8 cellular contexts compared by ENCODE assay signal in the genomic region with DNA sequence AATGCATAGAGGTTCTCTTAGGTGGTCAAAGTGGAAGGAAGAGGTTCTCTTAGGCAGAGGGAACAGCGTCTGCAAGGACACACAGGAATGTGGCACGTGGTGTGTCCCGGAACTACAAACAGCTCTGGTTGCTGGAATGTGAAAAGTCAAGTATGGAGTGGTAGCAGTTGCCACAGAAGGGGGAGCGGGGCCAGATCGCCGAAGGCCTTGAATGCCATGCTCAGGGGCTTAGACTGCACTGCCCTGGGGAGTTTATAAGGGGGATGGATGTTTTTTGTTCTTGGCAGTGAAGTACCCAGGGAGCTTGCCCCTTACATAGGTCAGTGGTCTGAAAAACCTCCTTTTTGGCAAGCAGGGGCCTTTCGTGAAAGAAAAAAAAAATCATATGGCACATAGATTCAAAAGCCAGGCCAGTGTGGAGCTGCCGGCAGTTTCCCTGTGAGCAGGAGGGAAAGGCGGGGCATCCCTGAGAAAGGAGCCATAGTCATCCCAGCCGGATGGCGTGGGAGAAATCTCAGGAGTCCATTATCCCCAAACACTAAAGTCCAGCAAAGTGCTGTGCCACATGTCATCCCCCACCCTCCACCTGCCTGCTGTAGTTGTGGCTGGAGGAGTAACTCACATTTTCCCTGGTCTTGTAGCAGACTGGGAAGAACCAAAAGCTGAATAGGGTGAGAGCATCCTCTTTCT. TPM values are rescaled to one million over a fixed set of nuclear protein-coding genes. Genes with fewer than 3 reads are reported as not detected.
DNase-seq lines count a peak whose midpoint lies in the region; ATAC-seq, FAIRE-seq and TF ChIP-seq lines count a peak whose summit lies in the region.

No MANE protein-coding gene starts in this region.

- TF ChIP-seq CTCF in bronchial epithelial cell (IDR thresholded peaks at IDR 0.05; ENCODE audit: insufficient read depth, low read length, severe bottlenecking): no peak

- DNase-seq in ACHN: peak; percentile 44
- peak; percentile 24 for DNase-seq in HK-2 (ENCODE audit: unreplicated experiment)
- no peak for DNase-seq in bronchial epithelial cell (ENCODE audit: low read depth)
- no peak for DNase-seq in D341Med (ENCODE audit: low spot score)
- DNase-seq in NCI-H1930 (lab: John Stamatoyannopoulos, UW): no peak
- DNase-seq in GM12891 (ENCODE audit: insufficient read length, low spot score): no peak

- H3K4me1 ChIP-seq in mucosa of stomach (ENCODE audit: control insufficient read depth, insufficient read depth, low read length): peaks cover 11% of the 10 kb centered on the region

- ATAC-seq in GM19455 (IDR thresholded peaks at IDR 0.05; ENCODE audit: unreplicated experiment): no peak

- H3K9me3 ChIP-seq in mucosa of stomach (ENCODE audit: control insufficient read depth, low read length): no peaks in the 10 kb centered on the region

- no peaks in the 10 kb centered on the region for H3K36me3 ChIP-seq in bronchial epithelial cell (ENCODE audit: control insufficient read depth, insufficient read depth, low read length)
- no peaks in the 10 kb centered on the region for H3K36me3 ChIP-seq in mucosa of stomach (ENCODE audit: control insufficient read depth, insufficient read depth, low read length)

- H3K4me3 ChIP-seq in bronchial epithelial cell (ENCODE audit: low read depth, low read length) (peak overlapping the region; percentile 64), mucosa of stomach (ENCODE audit: low read length) (peak overlapping the region; percentile 80)

- H3K9ac ChIP-seq in mucosa of stomach (ENCODE audit: low read length): peak overlapping the region; percentile 78

- no peak for TF ChIP-seq POLR2A in GM12891 (IDR thresholded peaks at IDR 0.05; ENCODE audit: low read depth, low read length)

- in situ Hi-C loops in ACHN (cut with HindIII; ENCODE audit: low pct_ligation_motif_present, low pct_unique_long_range_greater_than_20kb, low sequenced_read_pairs): no loop called here

- FAIRE-seq in bronchial epithelial cell (lab: Jason Lieb, UNC) (no peak), GM12891 (lab: Jason Lieb, UNC) (no peak)

- H3K27me3 ChIP-seq in bronchial epithelial cell (ENCODE audit: control insufficient read depth, insufficient read depth, low read length) (no peaks in the 10 kb centered on the region), mucosa of stomach (ENCODE audit: control insufficient read depth, insufficient read depth, low read length) (peaks cover 10% of the 10 kb centered on the region)

TF ChIP-seq in GM12891, 5 proteins besides CTCF, POLR2A, EP300 and RAD21:
- TF ChIP-seq TAF1 (IDR thresholded peaks at IDR 0.05; ENCODE audit: low read depth, low read length) (no peak), SPI1 (IDR thresholded peaks at IDR 0.05; ENCODE audit: low read depth, low read length) (no peak), PAX5 (IDR thresholded peaks at IDR 0.05; ENCODE audit: insufficient read depth, low read length, severe bottlenecking) (no peak), POU2F2 (IDR thresholded peaks at IDR 0.05; ENCODE audit: low read depth, low read length) (no peak), POLR2AphosphoS5 (IDR thresholded peaks at IDR 0.05; ENCODE audit: low read depth, low read length) (no peak)

RNA-seq across cellular contexts. Expression of a gene that starts 45.4 kb away (rescaled TPM):
- 30.1 and 34.2 TPM in 2 replicates for total RNA-seq in bronchial epithelial cell
- polyA plus RNA-seq in GM12891 (2012; ENCODE audit: low read depth, missing spikeins): 63.8 TPM

Comparison
In these comparisons a context has a peak if more than half of its experiments do, and no peak if none do; other contexts are left out.
1. DNase-seq: peak in ACHN (single experiment) and HK-2 (single experiment); none in bronchial epithelial cell (single experiment), D341Med (single experiment), NCI-H1930 (0 of 2) and GM12891 (single experiment).